ENCODE assay signal across 28 cellular contexts in the genomic region with DNA sequence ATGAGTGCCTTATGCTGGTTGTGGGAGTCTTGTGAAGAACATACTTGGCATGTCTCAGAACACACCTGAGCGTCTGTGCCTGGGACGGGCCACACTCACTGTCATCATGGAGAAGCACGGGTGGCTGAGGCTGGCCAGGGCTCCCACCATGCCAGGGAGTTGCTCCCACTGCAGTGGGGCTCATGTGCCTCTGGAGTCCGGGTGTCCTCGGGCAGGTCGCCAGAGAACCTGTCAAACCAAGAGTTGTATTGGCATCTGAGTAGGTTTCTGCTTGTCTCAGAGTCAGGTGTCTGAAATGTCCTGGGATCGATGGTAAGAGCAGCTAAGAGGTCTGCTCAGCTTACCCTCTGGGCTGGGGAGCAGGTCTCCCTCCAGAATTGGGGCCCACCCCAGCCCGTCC.
"Had no signal": no experiment of that assay in that cellular context is flagged by ENCODE, and none has a peak within 500 bp of the region (broad histone marks: within the 10 kb centered on the region; RNA-seq: fewer than 3 reads in every experiment).

No MANE protein-coding gene starts in this region.

- H2AFZ ChIP-seq: parathyroid adenoma had no signal

- H3K4me3 ChIP-seq: ovary, psoas muscle, right lobe of liver, sigmoid colon, suprapubic skin, testis, tibial nerve, upper lobe of left lung, vagina had no signal

- H3K36me3 Mint-ChIP-seq: natural killer cell treated with Interleukin-12 subunit alpha and Interleukin-12 subunit beta and Interleukin-15 and Interleukin-18, amount 100 ng/mL, for 72 hours had no signal

- H3K27me3 ChIP-seq: ovary, right lobe of liver, sigmoid colon, suprapubic skin, testis, tibial nerve, upper lobe of left lung, vagina had no signal

- H3K9me3 ChIP-seq: ovary, psoas muscle, right lobe of liver, sigmoid colon, suprapubic skin, testis, tibial nerve, upper lobe of left lung, vagina had no signal

- H3K27ac Mint-ChIP-seq: natural killer cell treated with Interleukin-12 subunit alpha and Interleukin-12 subunit beta and Interleukin-15 and Interleukin-18, amount 100 ng/mL, for 72 hours; nephron progenitor cell; stimulated activated naive CD8-positive, alpha-beta T cell treated with anti-CD3 and anti-CD28 coated beads, Interleukin-15, amount 100 ng/mL, for 72 hours had no signal

- H3K27me3 Mint-ChIP-seq: naive thymus-derived CD8-positive, alpha-beta T cell; natural killer cell treated with Interleukin-12 subunit alpha and Interleukin-12 subunit beta and Interleukin-15 and Interleukin-18, amount 100 ng/mL, for 72 hours; progenitor cell of endocrine pancreas; stimulated activated naive CD8-positive, alpha-beta T cell treated with anti-CD3 and anti-CD28 coated beads, Interleukin-15, amount 100 ng/mL, for 72 hours had no signal

- H3K4me1 ChIP-seq: parathyroid adenoma, psoas muscle, right lobe of liver, suprapubic skin, testis, tibial nerve, upper lobe of left lung, vagina had no signal

- H3K27ac ChIP-seq: ovary, parathyroid adenoma, psoas muscle, right lobe of liver, sigmoid colon, suprapubic skin, testis, tibial nerve, upper lobe of left lung, vagina had no signal

- H3K36me3 ChIP-seq: ovary had no signal

- H3K4me3 Mint-ChIP-seq: naive thymus-derived CD8-positive, alpha-beta T cell; natural killer cell treated with Interleukin-12 subunit alpha and Interleukin-12 subunit beta and Interleukin-15 and Interleukin-18, amount 100 ng/mL, for 72 hours; nephron progenitor cell; neural crest cell; stimulated activated effector memory CD8-positive, alpha-beta T cell treated with anti-CD3 and anti-CD28 coated beads, Interleukin-12 subunit alpha, Interleukin-12 subunit beta, amount 100 ng/mL, for 72 hours; stimulated activated naive CD8-positive, alpha-beta T cell treated with anti-CD3 and anti-CD28 coated beads, Interleukin-15, amount 100 ng/mL, for 72 hours had no signal

- H3K9ac ChIP-seq: parathyroid adenoma had no signal

- H3K9me3 Mint-ChIP-seq: naive thymus-derived CD8-positive, alpha-beta T cell; natural killer cell treated with Interleukin-12 subunit alpha and Interleukin-12 subunit beta and Interleukin-15 and Interleukin-18, amount 100 ng/mL, for 72 hours; nephron progenitor cell; neural crest cell; stimulated activated effector memory CD8-positive, alpha-beta T cell treated with anti-CD3 and anti-CD28 coated beads, Interleukin-12 subunit alpha, Interleukin-12 subunit beta, amount 100 ng/mL, for 72 hours; stimulated activated naive CD8-positive, alpha-beta T cell treated with anti-CD3 and anti-CD28 coated beads, Interleukin-15, amount 100 ng/mL, for 72 hours had no signal

- ATAC-seq: naive thymus-derived CD8-positive, alpha-beta T cell; natural killer cell treated with Interleukin-12 subunit alpha and Interleukin-12 subunit beta and Interleukin-15 and Interleukin-18, amount 100 ng/mL, for 72 hours; psoas muscle; right cardiac atrium; right lobe of liver; stimulated activated effector memory CD8-positive, alpha-beta T cell treated with anti-CD3 and anti-CD28 coated beads, Interleukin-12 subunit alpha, Interleukin-12 subunit beta, amount 100 ng/mL, for 72 hours; stimulated activated naive CD8-positive, alpha-beta T cell treated with anti-CD3 and anti-CD28 coated beads, Interleukin-15, amount 100 ng/mL, for 72 hours; stimulated activated naive CD8-positive, alpha-beta T cell treated with anti-CD3 and anti-CD28 coated beads, Interleukin-15, Interleukin-2, amounts not matched to agents 100 U/mL and 50 U/mL, for 24 hours had no signal

- DNase-seq: naive thymus-derived CD8-positive, alpha-beta T cell; nephron progenitor cell; occipital lobe; ovary; posterior cingulate gyrus; psoas muscle; right lobe of liver; sigmoid colon; small intestine; stimulated activated CD4-positive, alpha-beta T cell treated with anti-CD3 and anti-CD28 coated beads, Interleukin-15, amount 100 ng/mL, for 24 hours; stimulated activated CD4-positive, alpha-beta T cell treated with anti-CD3 and anti-CD28 coated beads, Interleukin-2, amount 100 ng/mL, for 24 hours; stimulated activated CD4-positive, alpha-beta T cell treated with anti-CD3 and anti-CD28 coated beads, Interleukin-2, amount 100 ng/mL, for 48 hours; stimulated activated CD4-positive, alpha-beta T cell treated with anti-CD3 and anti-CD28 coated beads, Interleukin-4, amount 100 ng/mL, for 24 hours; stimulated activated naive CD4-positive, alpha-beta T cell; stimulated activated naive CD8-positive, alpha-beta T cell treated with anti-CD3 and anti-CD28 coated beads, Interleukin-15, amount 100 ng/mL, for 72 hours; stimulated activated naive CD8-positive, alpha-beta T cell treated with anti-CD3 and anti-CD28 coated beads, Interleukin-15, Interleukin-2, amounts not matched to agents 100 U/mL and 50 U/mL, for 24 hours; testis; trophoblast cell; upper lobe of left lung had no signal
